ENCODE assay signal across 8 cellular contexts in the genomic region with DNA sequence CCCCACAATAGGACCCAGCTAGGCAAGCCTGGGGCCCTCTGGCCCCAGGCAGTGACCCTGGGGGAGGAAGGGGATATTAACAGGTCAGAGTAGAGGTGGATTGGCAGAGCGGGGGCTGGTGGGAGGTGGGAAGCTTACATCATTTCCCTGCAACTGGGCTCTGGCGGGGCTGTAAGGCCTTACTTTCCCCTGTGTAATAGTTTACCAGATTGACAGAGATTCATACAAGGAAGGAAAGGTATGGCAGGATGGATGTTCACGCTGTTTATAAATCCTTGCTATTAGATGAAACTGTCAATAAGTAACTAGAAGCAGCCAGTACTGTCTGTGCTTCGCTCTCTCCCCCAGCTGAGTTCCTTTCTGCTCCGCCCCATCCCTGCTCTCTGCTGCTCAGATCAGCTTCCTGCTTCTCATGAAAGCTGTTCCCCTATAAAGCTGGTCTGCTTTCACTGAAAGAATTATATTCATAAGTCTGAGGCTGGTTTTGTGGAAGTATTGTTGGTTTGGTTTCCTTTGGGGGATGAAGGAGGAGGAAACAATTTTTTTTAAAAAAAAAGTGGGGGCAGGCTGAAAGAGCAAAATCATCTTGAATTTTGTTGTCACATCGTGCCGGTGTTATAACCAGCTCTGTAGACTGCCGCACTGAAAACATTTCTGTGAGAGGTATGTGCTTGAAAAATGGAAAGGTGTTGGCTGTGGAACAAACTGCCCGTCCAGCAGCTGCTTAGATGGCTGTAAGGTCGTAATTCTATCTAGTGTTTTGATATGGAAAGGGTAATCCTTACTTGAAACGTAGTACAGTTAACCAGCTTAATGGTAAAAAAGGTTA.
DNase-seq lines count a peak whose midpoint lies in the region; ATAC-seq and TF ChIP-seq lines count a peak whose summit lies in the region.

No MANE protein-coding gene starts in this region.

- peaks cover 64% of the 10 kb centered on the region for H3K4me1 ChIP-seq in Karpas-422 (ENCODE audit: low read length)
- peaks cover 16 to 30% of the 10 kb centered on the region in 2 donors for H3K4me1 ChIP-seq in left lung

- peaks cover 93% of the 10 kb centered on the region for H3K79me2 ChIP-seq in Karpas-422 (ENCODE audit: low read length)

- TF ChIP-seq CTCF in coronary artery (IDR thresholded peaks at IDR 0.05): no peak
- no peak for TF ChIP-seq CTCF in left lung (IDR thresholded peaks at IDR 0.05)

- peak overlapping the region; percentile 92 for H3K4me2 ChIP-seq in Karpas-422 (ENCODE audit: low read depth, low read length, poor library complexity, severe bottlenecking)

- H3K9me3 ChIP-seq in Karpas-422 (ENCODE audit: low read length) (no peaks in the 10 kb centered on the region), left lung (no peaks in the 10 kb centered on the region)

- no peaks in the 10 kb centered on the region for H3K27me3 ChIP-seq in Karpas-422 (ENCODE audit: low read length)
- no peaks in the 10 kb centered on the region for H3K27me3 ChIP-seq in left lung

- H3K9ac ChIP-seq in Karpas-422 (ENCODE audit: low read length): peak overlapping the region; percentile 72

- H4K20me1 ChIP-seq in Karpas-422 (ENCODE audit: insufficient read depth, low read depth, low read length): no peaks in the 10 kb centered on the region

- H3K36me3 ChIP-seq in Karpas-422 (ENCODE audit: insufficient read depth, low read length) (no peaks in the 10 kb centered on the region), left lung (no peaks in the 10 kb centered on the region)

- DNase-seq in GF-D8 (lab: John Stamatoyannopoulos, UW): peak; percentile 40
- peak; percentile 83 for DNase-seq in Karpas-422
- peak; percentile 46 for DNase-seq in activated CD4-positive, CD25-positive, alpha-beta regulatory T cell treated with anti-CD3 and anti-CD28 coated beads, Interleukin-2, amount 50 U/mL, for 72 hours
- DNase-seq in coronary artery (ENCODE audit: low spot score): no peak
- peak; percentile 63 to 65 for DNase-seq in left lung
- DNase-seq in stimulated activated CD4-positive, alpha-beta T cell treated with anti-CD3 and anti-CD28 coated beads, Interleukin-4, amount 100 ng/mL, for 48 hours (ENCODE audit: low read depth in 2 of 2): peak; percentile 17 to 26
- no peak for DNase-seq in COR-L47 (lab: John Stamatoyannopoulos, UW)

- no peaks in the 10 kb centered on the region for H3K9me2 ChIP-seq in Karpas-422 (replicated peaks; ENCODE audit: insufficient read depth, low read length)

- intact Hi-C loops in left lung (cut with DNase I): no loop called here

- ATAC-seq in GM21825 (IDR thresholded peaks at IDR 0.05; ENCODE audit: unreplicated experiment) (peak; percentile 93), left lung (peak; percentile 94)

- H3K4me3 ChIP-seq in Karpas-422 (ENCODE audit: low read length) (peak overlapping the region; percentile 63), coronary artery (peak overlapping the region; percentile 65), left lung (peak overlapping the region; percentile 20 to 34)

- H3K27ac ChIP-seq in Karpas-422 (ENCODE audit: low read length): peak overlapping the region; percentile 62
- H3K27ac ChIP-seq in coronary artery: peak overlapping the region; percentile 66 to 81
- H3K27ac ChIP-seq in left lung: peak overlapping the region; percentile 69 to 84

- H2AFZ ChIP-seq in Karpas-422 (ENCODE audit: low read length): no peak overlapping the region

Comparison
In these comparisons a context has a peak if more than half of its experiments do, and no peak if none do; other contexts are left out.
1. DNase-seq: peak in GF-D8 (single experiment), Karpas-422 (single experiment), activated CD4-positive, CD25-positive, alpha-beta regulatory T cell treated with anti-CD3 and anti-CD28 coated beads, Interleukin-2, amount 50 U/mL, for 72 hours (single experiment), left lung (2 of 2) and stimulated activated CD4-positive, alpha-beta T cell treated with anti-CD3 and anti-CD28 coated beads, Interleukin-4, amount 100 ng/mL, for 48 hours (2 of 2); none in coronary artery (single experiment) and COR-L47 (single experiment).
2. Peak in every context shown above with its lines, with median percentiles within 50 percentile points of each other: H3K27ac ChIP-seq and H3K4me3 ChIP-seq.